19 cellular contexts compared by ENCODE assay signal in the genomic region with DNA sequence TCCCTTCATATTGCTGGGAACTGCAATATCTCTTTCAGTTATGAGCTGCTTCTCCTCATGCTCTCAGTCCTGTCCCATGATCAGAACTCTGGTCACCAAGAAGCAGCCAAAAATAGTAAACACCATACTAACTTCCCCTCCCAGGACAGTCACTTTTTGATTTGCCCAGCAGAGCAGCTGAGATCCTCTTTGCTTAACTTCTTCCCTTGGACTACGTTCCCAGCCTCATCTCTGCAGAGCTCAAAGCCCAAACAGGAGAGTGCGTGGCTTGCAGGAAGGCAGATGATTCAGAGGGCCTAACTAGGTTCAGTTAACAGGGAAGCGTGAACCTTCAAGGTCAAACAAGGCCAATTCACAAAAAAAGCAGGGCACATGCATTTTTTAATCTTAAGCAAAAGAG.
DNase-seq lines count a peak whose midpoint lies in the region; ATAC-seq and TF ChIP-seq lines count a peak whose summit lies in the region.
"Had no signal": no experiment of that assay in that cellular context is flagged by ENCODE, and none has a peak within 500 bp of the region (broad histone marks: within the 10 kb centered on the region; RNA-seq: fewer than 3 reads in every experiment).

No MANE protein-coding gene starts in this region.

- peaks cover 8% of the 10 kb centered on the region for H3K4me1 Mint-ChIP-seq in CD14-positive monocyte
- H3K4me1 Mint-ChIP-seq in dendritic cell treated with granulocyte-macrophage colony-stimulating factor and Interleukin-4, amounts not matched to agents 40 ng/mL and 50 ng/mL, for 4 days (ENCODE audit: low read depth): peaks cover 18% of the 10 kb centered on the region
- H3K4me1 Mint-ChIP-seq in Caco-2 (ENCODE audit: low read depth, unreplicated experiment): no peaks in the 10 kb centered on the region
- H3K4me1 Mint-ChIP-seq: CD4-positive, alpha-beta memory T cell; GM23338 had no signal

- no peak for ATAC-seq in GM18870 (IDR thresholded peaks at IDR 0.05; ENCODE audit: unreplicated experiment)
- ATAC-seq: GM12878, GM23338, Panc1 had no signal

- H3K27ac Mint-ChIP-seq in CD14-positive monocyte: peak overlapping the region in 4 of 7 donors; percentile 43 to 74 (median 57)
- peak overlapping the region; percentile 56 for H3K27ac Mint-ChIP-seq in dendritic cell treated with granulocyte-macrophage colony-stimulating factor and Interleukin-4, amounts not matched to agents 40 ng/mL and 50 ng/mL, for 4 days
- H3K27ac Mint-ChIP-seq in Caco-2 (ENCODE audit: unreplicated experiment): no peak overlapping the region
- H3K27ac Mint-ChIP-seq: GM23338; T-helper 1 cell treated with Interleukin-12 subunit alpha and Interleukin-12 subunit beta and Interleukin-4 antibody, amounts not matched to agents 30 μg/mL and 1 μg/mL, for 36 hours had no signal

- H3K4me3 Mint-ChIP-seq in CD14-positive monocyte (peak overlapping the region in 1 of 2 donors; percentile 41), Caco-2 (ENCODE audit: unreplicated experiment) (no peak overlapping the region)
- H3K4me3 Mint-ChIP-seq in dendritic cell treated with granulocyte-macrophage colony-stimulating factor and Interleukin-4, amounts not matched to agents 40 ng/mL and 50 ng/mL, for 4 days: no peak overlapping the region
- H3K4me3 Mint-ChIP-seq: CD4-positive, alpha-beta memory T cell; GM23338; T-helper 1 cell treated with Interleukin-12 subunit alpha and Interleukin-12 subunit beta and Interleukin-4 antibody, amounts not matched to agents 30 μg/mL and 1 μg/mL, for 36 hours had no signal

- no peaks in the 10 kb centered on the region for H3K36me3 ChIP-seq in Caco-2 (ENCODE audit: control insufficient read depth, insufficient read depth, low read length)
- H3K36me3 ChIP-seq: HAP-1 had no signal

- no peaks in the 10 kb centered on the region for H3K9me3 ChIP-seq in Caco-2
- H3K9me3 ChIP-seq: HAP-1 had no signal

- CTCF ChIA-PET in Caco-2 (lab: Charles Lee): no interaction called here

- no peaks in the 10 kb centered on the region for H3K4me1 ChIP-seq in Caco-2
- H3K4me1 ChIP-seq: HAP-1 had no signal

- BruUV-seq in Caco-2 (replicated peaks; lab: Mats Ljungman, UMichigan): no TSS peak

- H3K27me3 Mint-ChIP-seq in CD14-positive monocyte (ENCODE audit: low read depth in 3 of 3): peaks cover 0 to 2% (median 0%) of the 10 kb centered on the region in 3 donors
- H3K27me3 Mint-ChIP-seq in dendritic cell treated with granulocyte-macrophage colony-stimulating factor and Interleukin-4, amounts not matched to agents 40 ng/mL and 50 ng/mL, for 4 days: no peaks in the 10 kb centered on the region
- H3K27me3 Mint-ChIP-seq in Caco-2 (ENCODE audit: insufficient read depth, unreplicated experiment): no peaks in the 10 kb centered on the region
- H3K27me3 Mint-ChIP-seq: CD4-positive, alpha-beta memory T cell had no signal

- TF ChIP-seq CTCF in CD14-positive monocyte (IDR thresholded peaks at IDR 0.05) (no peak), Caco-2 (IDR thresholded peaks at IDR 0.05; ENCODE audit: insufficient read depth in 1 of 2, low read depth in 1 of 2, low read length in 1 of 2, severe bottlenecking in 1 of 2, unreplicated experiment in 1 of 2) (no peak)

- POLR2A ChIA-PET in Caco-2 (lab: Charles Lee): no interaction called here

- DNase-seq in CD14-positive monocyte (ENCODE audit: low spot score): no peak
- peak; percentile 31 for DNase-seq in MV-4-11 (lab: John Stamatoyannopoulos, UW)
- peak; percentile 11 for DNase-seq in pons (ENCODE audit: low spot score)
- no peak for DNase-seq in Caco-2
- no peak for DNase-seq in SW480 (ENCODE audit: low spot score)
- DNase-seq: DND-41, KG1, NCI-H1417, NCI-H1694 treated with DMSO at 0.1 percent for 48 hours, NCI-H446, NCI-H526 treated with DMSO at 0.1 percent for 48 hours had no signal

- H3K9me3 Mint-ChIP-seq in CD14-positive monocyte (no peaks in the 10 kb centered on the region), Caco-2 (ENCODE audit: unreplicated experiment) (no peaks in the 10 kb centered on the region)
- no peaks in the 10 kb centered on the region for H3K9me3 Mint-ChIP-seq in dendritic cell treated with granulocyte-macrophage colony-stimulating factor and Interleukin-4, amounts not matched to agents 40 ng/mL and 50 ng/mL, for 4 days
- H3K9me3 Mint-ChIP-seq: GM23338; T-helper 1 cell treated with Interleukin-12 subunit alpha and Interleukin-12 subunit beta and Interleukin-4 antibody, amounts not matched to agents 30 μg/mL and 1 μg/mL, for 36 hours had no signal

- intact Hi-C loops in CD14-positive monocyte (cut with micrococcal nuclease): no loop called here
- intact Hi-C loops in dendritic cell treated with granulocyte-macrophage colony-stimulating factor and Interleukin-4, amounts not matched to agents 40 ng/mL and 50 ng/mL, for 4 days (cut with micrococcal nuclease): no loop called here
- intact Hi-C loops in Caco-2 (cut with micrococcal nuclease; ENCODE audit: unreplicated experiment): no loop called here

- no peak overlapping the region for H3K4me3 ChIP-seq in Caco-2 (ENCODE audit: low read depth, low read length)
- H3K4me3 ChIP-seq: GM12878, GM23338, HAP-1 had no signal

- H3K36me3 Mint-ChIP-seq in CD14-positive monocyte: no peaks in the 10 kb centered on the region
- no peaks in the 10 kb centered on the region for H3K36me3 Mint-ChIP-seq in dendritic cell treated with granulocyte-macrophage colony-stimulating factor and Interleukin-4, amounts not matched to agents 40 ng/mL and 50 ng/mL, for 4 days (ENCODE audit: low read depth)
- no peaks in the 10 kb centered on the region for H3K36me3 Mint-ChIP-seq in Caco-2 (ENCODE audit: insufficient read depth, unreplicated experiment)

- no peaks in the 10 kb centered on the region for H3K27me3 ChIP-seq in Caco-2 (replicated peaks; ENCODE audit: control insufficient read depth, insufficient read depth, low read length)

Comparison
In these comparisons a context has a peak if more than half of its experiments do, and no peak if none do; other contexts are left out.
1. DNase-seq: peak in MV-4-11 (single experiment) and pons (single experiment); none in CD14-positive monocyte (single experiment), Caco-2 (0 of 2) and SW480 (single experiment).